Comparison of ENCODE assay signal across 16 cellular contexts in genomic region chr14:104140213-104140462, GRCh38. TPM values are rescaled to one million over a fixed set of nuclear protein-coding genes. Genes with fewer than 3 reads are reported as not detected.
DNase-seq lines count a peak whose midpoint lies in the region; ATAC-seq lines count a peak whose summit lies in the region.
"Had no signal": no experiment of that assay in that cellular context is flagged by ENCODE, and none has a peak within 500 bp of the region (broad histone marks: within the 10 kb centered on the region; RNA-seq: fewer than 3 reads in every experiment).

No MANE protein-coding gene starts in this region.

- H2BK5ac ChIP-seq in neuronal stem cell (ENCODE audit: low read length), result peak overlapping the region; percentile 17

- H4K20me1 ChIP-seq in BLaER1 treated with 17β-estradiol and CSF1 and Interleukin-3, amounts not matched to agents 10 nM and 100 nM, result peaks cover 0 to 85% (median 69%) of the 10 kb centered on the region in 11 experiments; a peak in 18 of 22 replicates

- H2BK15ac ChIP-seq in neuronal stem cell (ENCODE audit: low read length), result peak overlapping the region; percentile 71

- H2BK120ac ChIP-seq in neuronal stem cell (ENCODE audit: low read depth, low read length), result no peak overlapping the region

- no peak overlapping the region for H3K14ac ChIP-seq in neuronal stem cell (ENCODE audit: low read length)

- peaks cover 24 to 41% (median 28%) of the 10 kb centered on the region in 11 experiments for H3K27me3 ChIP-seq in BLaER1 treated with 17β-estradiol and CSF1 and Interleukin-3, amounts not matched to agents 10 nM and 100 nM
- H3K27me3 ChIP-seq in NT2/D1 (ENCODE audit: insufficient read depth, insufficient read length), result peaks cover 21% of the 10 kb centered on the region
- no peaks in the 10 kb centered on the region for H3K27me3 ChIP-seq in right cardiac atrium (ENCODE audit: control insufficient read depth, insufficient read depth)
- H3K27me3 ChIP-seq in neuronal stem cell (ENCODE audit: control insufficient read depth in 3 of 3, insufficient read depth in 3 of 3, low read depth in 1 of 3, low read length in 3 of 3), result peaks cover 16 to 22% (median 22%) of the 10 kb centered on the region in 3 experiments
- H3K27me3 ChIP-seq: uterus had no signal

- H3K9ac ChIP-seq in BLaER1 treated with 17β-estradiol and CSF1 and Interleukin-3, amounts not matched to agents 10 nM and 100 nM, result peak overlapping the region in 6 of 11 experiments; percentile 29 to 85 (median 82); a peak in 7 of 22 replicates
- H3K9ac ChIP-seq in NT2/D1 (ENCODE audit: insufficient read length, low read depth) (peak overlapping the region; percentile 67), neuronal stem cell (ENCODE audit: low read depth, low read length, poor library complexity) (no peak overlapping the region)

- peak overlapping the region in 5 of 10 experiments; percentile 71 to 83 (median 74); a peak in 8 of 20 replicates for H3K4me3 ChIP-seq in BLaER1 treated with 17β-estradiol and CSF1 and Interleukin-3, amounts not matched to agents 10 nM and 100 nM
- peak overlapping the region; percentile 73 for H3K4me3 ChIP-seq in NT2/D1 (ENCODE audit: insufficient read length, low read depth)
- H3K4me3 ChIP-seq in right cardiac atrium (ENCODE audit: low read length), result peak overlapping the region; percentile 75
- H3K4me3 ChIP-seq in neuronal stem cell (ENCODE audit: low read length in 2 of 2), result peak overlapping the region in 1 of 2 donors; percentile 67

- intact Hi-C loops in right cardiac atrium (cut with DNase I), result loop anchor here in 1 of 4 donors (5.0 kb wide), 1 partner anchor 412 kb away; no protein-coding TSS in a partner anchor

- H4K91ac ChIP-seq in neuronal stem cell (ENCODE audit: low read depth, low read length, poor library complexity), result no peak overlapping the region

- no peak for DNase-seq in NT2/D1 (ENCODE audit: low read depth, low spot score)
- peak; percentile 11 to 63 (median 57) for DNase-seq in right cardiac atrium
- DNase-seq in neuronal stem cell (ENCODE audit: low spot score), result no peak
- DNase-seq in medulla oblongata (ENCODE audit: extremely low spot score), result no peak
- no peak for DNase-seq in NCI-H2196 treated with DMSO at 0.1 percent for 48 hours (lab: John Stamatoyannopoulos, UW; ENCODE audit: unreplicated experiment)
- DNase-seq: activated CD8-positive, alpha-beta T cell treated with anti-CD3 and anti-CD28 coated beads, Interleukin-2, amount 10 ng/mL, durations not matched to agents 7 days and 5 days; AML-193; Kasumi-1; mammary epithelial cell; NCI-H2029; NCI-H748 treated with DMSO at 0.1 percent for 48 hours; stimulated activated CD4-positive, alpha-beta T cell treated with anti-CD3 and anti-CD28 coated beads, Interleukin-2, amount 100 ng/mL, for 24 hours; uterus had no signal

- no peaks in the 10 kb centered on the region for H3K9me3 ChIP-seq in BLaER1 treated with 17β-estradiol and CSF1 and Interleukin-3, amounts not matched to agents 10 nM and 100 nM (replicated peaks in 1 of 11)
- H3K9me3 ChIP-seq in NT2/D1 (ENCODE audit: insufficient read depth, low read length) (no peaks in the 10 kb centered on the region), right cardiac atrium (ENCODE audit: control insufficient read depth, low read length) (no peaks in the 10 kb centered on the region), neuronal stem cell (replicated peaks in 1 of 2; ENCODE audit: control insufficient read depth in 2 of 2, insufficient read depth in 1 of 2, low read depth in 1 of 2, low read length in 2 of 2) (no peaks in the 10 kb centered on the region)
- H3K9me3 ChIP-seq: uterus had no signal

- ATAC-seq in right cardiac atrium, result peak in 1 of 2 donors; percentile 25
- ATAC-seq in activated CD4-positive, CD25-positive, alpha-beta regulatory T cell treated with anti-CD3 and anti-CD28 coated beads, Interleukin-2, amount 50 U/mL, for 24 hours, result no peak
- no peak for ATAC-seq in HG02870 (IDR thresholded peaks at IDR 0.05; ENCODE audit: unreplicated experiment)
- ATAC-seq: activated CD8-positive, alpha-beta T cell treated with anti-CD3 and anti-CD28 coated beads, Interleukin-2, amount 10 ng/mL, durations not matched to agents 7 days and 5 days had no signal

- no peak overlapping the region for H4K8ac ChIP-seq in neuronal stem cell (ENCODE audit: low read depth, low read length)

- H3K4me1 ChIP-seq in BLaER1 treated with 17β-estradiol and CSF1 and Interleukin-3, amounts not matched to agents 10 nM and 100 nM, result peaks cover 30 to 80% (median 64%) of the 10 kb centered on the region in 10 experiments; a peak in 19 of 20 replicates
- H3K4me1 ChIP-seq in NT2/D1 (ENCODE audit: insufficient read depth, insufficient read length) (peaks cover 18% of the 10 kb centered on the region), right cardiac atrium (ENCODE audit: control insufficient read depth, insufficient read depth, low read length) (no peaks in the 10 kb centered on the region), neuronal stem cell (ENCODE audit: control insufficient read depth in 2 of 2, insufficient read depth in 1 of 2, low read depth in 1 of 2, low read length in 2 of 2) (peaks cover 28 to 42% of the 10 kb centered on the region in 2 donors)

- peaks cover 0 to 5% (median 0%) of the 10 kb centered on the region in 11 experiments; a peak in 1 of 22 replicates for H3K36me3 ChIP-seq in BLaER1 treated with 17β-estradiol and CSF1 and Interleukin-3, amounts not matched to agents 10 nM and 100 nM
- peaks cover 6% of the 10 kb centered on the region for H3K36me3 ChIP-seq in NT2/D1 (ENCODE audit: insufficient read depth, insufficient read length, low read length)
- H3K36me3 ChIP-seq in neuronal stem cell (replicated peaks in 1 of 2; ENCODE audit: control insufficient read depth in 2 of 2, insufficient read depth in 2 of 2, low read length in 2 of 2), result peaks cover 0 to 2% of the 10 kb centered on the region in 2 donors
- H3K36me3 ChIP-seq: uterus had no signal

- H2AFZ ChIP-seq in neuronal stem cell (ENCODE audit: low read length), result no peak overlapping the region

- no peak overlapping the region for H3K23ac ChIP-seq in neuronal stem cell (ENCODE audit: low read depth, low read length, poor library complexity)

- no peak overlapping the region for H2BK12ac ChIP-seq in neuronal stem cell (ENCODE audit: low read length)

- no peak overlapping the region for H3K4ac ChIP-seq in neuronal stem cell (ENCODE audit: low read length)

- H2AK5ac ChIP-seq in neuronal stem cell (ENCODE audit: low read depth, low read length), result peak overlapping the region; percentile 87

- 57% methylated on average over 6 of the region's 6 CpGs for WGBS in right cardiac atrium
- WGBS in neuronal stem cell (ENCODE audit: extremely low coverage in 2 of 2, insufficient read length in 2 of 2, insufficient replicate concordance in 1 of 2), 2 donors, result no CpG with 5 or more reads among the region's 6 CpGs

- no peak overlapping the region for H3K27ac ChIP-seq in BLaER1 treated with 17β-estradiol and CSF1 and Interleukin-3, amounts not matched to agents 10 nM and 100 nM
- H3K27ac ChIP-seq in right cardiac atrium (ENCODE audit: low read length), result no peak overlapping the region
- H3K27ac ChIP-seq in neuronal stem cell (replicated peaks; ENCODE audit: low read length), result peak overlapping the region; percentile 41
- H3K27ac ChIP-seq: uterus had no signal

- peak overlapping the region; percentile 96 for H3K18ac ChIP-seq in neuronal stem cell (ENCODE audit: low read length)

- H3K79me1 ChIP-seq in neuronal stem cell (ENCODE audit: low read depth, low read length), result peaks cover 27% of the 10 kb centered on the region

- H3K4me2 ChIP-seq in BLaER1 treated with 17β-estradiol and CSF1 and Interleukin-3, amounts not matched to agents 10 nM and 100 nM, result peak overlapping the region; percentile 29 to 100 (median 100); a peak in 21 of 22 replicates
- H3K4me2 ChIP-seq in neuronal stem cell (ENCODE audit: insufficient read depth, low read length, poor library complexity, severe bottlenecking), result peak overlapping the region; percentile 94

RNA-seq across cellular contexts. Expression of gene KIF26A, which starts 1.8 kb away (rescaled TPM):
- 10 to 100 TPM in 2 of 4 donors, 1 to 10 TPM in 2; 7.9 to 10.6 (median 9.9) TPM for total RNA-seq in right cardiac atrium
- polyA plus RNA-seq in right cardiac atrium, result 7.1 TPM
- polyA plus RNA-seq in neuronal stem cell (2013, experiment 1 of 2), result 14.6 TPM
- 14.0 TPM for polyA plus RNA-seq in neuronal stem cell (2013, experiment 2 of 2)

RNA-seq across cellular contexts. Expression of gene ASPG, which starts 54.6 kb away (rescaled TPM):
- total RNA-seq in right cardiac atrium, result 100 to 1,000 TPM; 169 to 307 (median 208) TPM
- 99.1 TPM for polyA plus RNA-seq in right cardiac atrium
- polyA plus RNA-seq in neuronal stem cell (2013, experiment 1 of 2), result 0.10 TPM
- polyA plus RNA-seq in neuronal stem cell (2013, experiment 2 of 2), result 0.12 TPM
- total RNA-seq: activated CD8-positive, alpha-beta T cell treated with anti-CD3 and anti-CD28 coated beads, Interleukin-2, amount 10 ng/mL, durations not matched to agents 7 days and 5 days had no signal
- polyA plus RNA-seq: mammary epithelial cell had no signal

Comparison
In these comparisons a context has a peak if more than half of its experiments do, and no peak if none do; other contexts are left out.
1. DNase-seq: peak in right cardiac atrium (3 of 3); none in NT2/D1 (single experiment), neuronal stem cell (single experiment), medulla oblongata (single experiment) and NCI-H2196 treated with DMSO at 0.1 percent for 48 hours (single experiment).